11 cellular contexts compared by ENCODE assay signal in genomic region chr20:38615283-38615682, GRCh38. TPM values are rescaled to one million over a fixed set of nuclear protein-coding genes. Genes with fewer than 3 reads are reported as not detected.
"Had no signal": no experiment of that assay in that cellular context is flagged by ENCODE, and none has a peak within 500 bp of the region (broad histone marks: within the 10 kb centered on the region; RNA-seq: fewer than 3 reads in every experiment).

No MANE protein-coding gene starts in this region.

- H3K4me2 ChIP-seq: GM23338 had no signal

- FAIRE-seq: H1, H54 had no signal

- ATAC-seq: GM23338 had no signal

- H3K36me3 ChIP-seq: HAP-1 had no signal

- H3K9me3 ChIP-seq: HAP-1 had no signal

- H2AFZ ChIP-seq: GM23248, GM23338 had no signal

- H3K4me3 ChIP-seq: GM23248, GM23338, HAP-1 had no signal

- H3K9ac ChIP-seq: GM23248 had no signal

- DNase-seq: GM23248, GOT3, H7, H9, HCEC 1CT, HFFc6 had no signal

- H3K27ac Mint-ChIP-seq: GM23338, H9, HFFc6 had no signal

- H3K4me1 ChIP-seq: HAP-1 had no signal

- H3K4me3 Mint-ChIP-seq: GM23338, H9, HFFc6 had no signal

- H3K9me3 Mint-ChIP-seq: GM23338, H9, HFFc6 had no signal

- H3K27ac ChIP-seq: GM23248 had no signal

RNA-seq across cellular contexts. Expression of gene ARHGAP40, which starts 13.7 kb away (rescaled TPM):
- total RNA-seq: GM23248, H4 had no signal
- polyA plus RNA-seq: GM23248, GM23338 had no signal

RNA-seq across cellular contexts. Expression of gene ADIG, which starts 34.3 kb away (rescaled TPM):
- total RNA-seq: GM23248, GM23338, H1, H4, H7, H9, HFFc6 had no signal
- polyA plus RNA-seq: GM23248, GM23338, H1 had no signal
